9 cellular contexts compared by ENCODE assay signal in genomic region chr3:195160257-195160898, GRCh38.
DNase-seq lines count a peak whose midpoint lies in the region; ATAC-seq and TF ChIP-seq lines count a peak whose summit lies in the region.
"Had no signal": no experiment of that assay in that cellular context is flagged by ENCODE, and none has a peak within 500 bp of the region (broad histone marks: within the 10 kb centered on the region; RNA-seq: fewer than 3 reads in every experiment).

No MANE protein-coding gene starts in this region.

- DNase-seq in HCEC 1CT (peak; percentile 70), activated B cell treated with CpG ODN at 0.5 μM for 24 hours (no peak), hepatic stellate cell (ENCODE audit: low spot score) (peak; percentile 82), SIG-M5 treated with dmso at 0.1 percent for 504 hours (lab: John Stamatoyannopoulos, UW; ENCODE audit: unreplicated experiment) (no peak), NOMO-1 (lab: John Stamatoyannopoulos, UW; ENCODE audit: unreplicated experiment in 2 of 2) (no peak)
- no peak for DNase-seq in activated naive CD8-positive, alpha-beta T cell treated with anti-CD3 and anti-CD28 coated beads, Interleukin-2, amount 50 U/mL, for 24 hours
- DNase-seq: stimulated activated CD4-positive, alpha-beta T cell treated with anti-CD3 and anti-CD28 coated beads, Interleukin-4, amount 100 ng/mL, for 1 hour had no signal

- peaks cover 80% of the 10 kb centered on the region for H3K4me1 Mint-ChIP-seq in activated B cell treated with CpG ODN at 0.5 μM for 24 hours
- peaks cover 82% of the 10 kb centered on the region for H3K4me1 Mint-ChIP-seq in stimulated activated memory B cell treated with anti-CD40 and anti-IgM and Interleukin-4, amounts not matched to agents 10 μg/mL and 1 μg/mL and 100 μg/mL, for 72 hours
- peaks cover 47% of the 10 kb centered on the region for H3K4me1 Mint-ChIP-seq in activated naive CD8-positive, alpha-beta T cell treated with anti-CD3 and anti-CD28 coated beads, Interleukin-2, amount 50 U/mL, for 24 hours

- no peaks in the 10 kb centered on the region for H3K36me3 Mint-ChIP-seq in activated B cell treated with CpG ODN at 0.5 μM for 24 hours (ENCODE audit: low read depth)
- H3K36me3 Mint-ChIP-seq in stimulated activated memory B cell treated with anti-CD40 and anti-IgM and Interleukin-4, amounts not matched to agents 10 μg/mL and 1 μg/mL and 100 μg/mL, for 72 hours, result peaks cover 8% of the 10 kb centered on the region
- no peaks in the 10 kb centered on the region for H3K36me3 Mint-ChIP-seq in activated naive CD8-positive, alpha-beta T cell treated with anti-CD3 and anti-CD28 coated beads, Interleukin-2, amount 50 U/mL, for 24 hours (ENCODE audit: low read depth)

- peak overlapping the region; percentile 65 for H3K27ac Mint-ChIP-seq in activated B cell treated with CpG ODN at 0.5 μM for 24 hours
- peak overlapping the region; percentile 21 for H3K27ac Mint-ChIP-seq in stimulated activated memory B cell treated with anti-CD40 and anti-IgM and Interleukin-4, amounts not matched to agents 10 μg/mL and 1 μg/mL and 100 μg/mL, for 72 hours
- H3K27ac Mint-ChIP-seq in activated naive CD8-positive, alpha-beta T cell treated with anti-CD3 and anti-CD28 coated beads, Interleukin-2, amount 50 U/mL, for 24 hours, result no peak overlapping the region

- no peak for TF ChIP-seq CTCF in activated B cell treated with CpG ODN at 0.5 μM for 24 hours (IDR thresholded peaks at IDR 0.05)

- intact Hi-C loops in activated B cell treated with CpG ODN at 0.5 μM for 24 hours (cut with micrococcal nuclease), result no loop called here

- no peaks in the 10 kb centered on the region for H3K9me3 Mint-ChIP-seq in activated B cell treated with CpG ODN at 0.5 μM for 24 hours
- H3K9me3 Mint-ChIP-seq in stimulated activated memory B cell treated with anti-CD40 and anti-IgM and Interleukin-4, amounts not matched to agents 10 μg/mL and 1 μg/mL and 100 μg/mL, for 72 hours, result no peaks in the 10 kb centered on the region
- no peaks in the 10 kb centered on the region for H3K9me3 Mint-ChIP-seq in activated naive CD8-positive, alpha-beta T cell treated with anti-CD3 and anti-CD28 coated beads, Interleukin-2, amount 50 U/mL, for 24 hours

- H3K27me3 Mint-ChIP-seq in activated B cell treated with CpG ODN at 0.5 μM for 24 hours, result no peaks in the 10 kb centered on the region
- H3K27me3 Mint-ChIP-seq in stimulated activated memory B cell treated with anti-CD40 and anti-IgM and Interleukin-4, amounts not matched to agents 10 μg/mL and 1 μg/mL and 100 μg/mL, for 72 hours, result no peaks in the 10 kb centered on the region
- no peaks in the 10 kb centered on the region for H3K27me3 Mint-ChIP-seq in activated naive CD8-positive, alpha-beta T cell treated with anti-CD3 and anti-CD28 coated beads, Interleukin-2, amount 50 U/mL, for 24 hours

- peak overlapping the region; percentile 21 for H3K4me3 Mint-ChIP-seq in activated B cell treated with CpG ODN at 0.5 μM for 24 hours
- H3K4me3 Mint-ChIP-seq in stimulated activated memory B cell treated with anti-CD40 and anti-IgM and Interleukin-4, amounts not matched to agents 10 μg/mL and 1 μg/mL and 100 μg/mL, for 72 hours, result no peak overlapping the region
- H3K4me3 Mint-ChIP-seq in activated naive CD8-positive, alpha-beta T cell treated with anti-CD3 and anti-CD28 coated beads, Interleukin-2, amount 50 U/mL, for 24 hours, result no peak overlapping the region

- POLR2A ChIA-PET in activated B cell treated with CpG ODN at 0.5 μM for 24 hours (lab: Charles Lee), result no interaction called here

- ATAC-seq in activated B cell treated with CpG ODN at 0.5 μM for 24 hours (ENCODE audit: low read depth) (no peak), GM21825 (IDR thresholded peaks at IDR 0.05; ENCODE audit: unreplicated experiment) (no peak)
- ATAC-seq in stimulated activated memory B cell treated with anti-CD40 and anti-IgM and Interleukin-4, amounts not matched to agents 10 μg/mL and 1 μg/mL and 100 μg/mL, for 72 hours, result no peak
- no peak for ATAC-seq in activated naive CD8-positive, alpha-beta T cell treated with anti-CD3 and anti-CD28 coated beads, Interleukin-2, amount 50 U/mL, for 24 hours

- CTCF ChIA-PET in activated B cell treated with CpG ODN at 0.5 μM for 24 hours (lab: Charles Lee), result no interaction called here

Comparison
In these comparisons a context has a peak if more than half of its experiments do, and no peak if none do; other contexts are left out.
1. DNase-seq: peak in HCEC 1CT (single experiment) and hepatic stellate cell (single experiment); none in activated B cell treated with CpG ODN at 0.5 μM for 24 hours (single experiment), SIG-M5 treated with dmso at 0.1 percent for 504 hours (single experiment), NOMO-1 (0 of 2) and activated naive CD8-positive, alpha-beta T cell treated with anti-CD3 and anti-CD28 coated beads, Interleukin-2, amount 50 U/mL, for 24 hours (single experiment).